27 cellular contexts compared by ENCODE assay signal in genomic region chr12:78119351-78119918, GRCh38.
A peak's percentile ranks its signal among the peaks of the same experiment; 100 is the strongest.
DNase-seq lines count a peak whose midpoint lies in the region; ATAC-seq, FAIRE-seq and TF ChIP-seq lines count a peak whose summit lies in the region.
"Had no signal": no experiment of that assay in that cellular context is flagged by ENCODE, and none has a peak within 500 bp of the region (broad histone marks: within the 10 kb centered on the region; RNA-seq: fewer than 3 reads in every experiment).

No MANE protein-coding gene starts in this region.

- CTCF ChIA-PET in mammary epithelial cell (lab: Charles Lee; ENCODE audit: low non-redundant PET) (no interaction called here), MCF 10A (lab: Yijun Ruan, JAX) (interaction anchor here (0.7 to 2.3 kb wide), 4 partner anchors 83 to 161 kb away, joined by 3 to 11 read pairs (median 5); no protein-coding TSS in a partner anchor), A673 (lab: Charles Lee) (no interaction called here)
- CTCF ChIA-PET in activated CD8-positive, alpha-beta memory T cell treated with anti-CD3 and anti-CD28 coated beads, Interleukin-2, amount 10 ng/mL, durations not matched to agents 7 days and 5 days (lab: Charles Lee) = no interaction called here

- BruUV-seq in mammary epithelial cell (replicated peaks; lab: Mats Ljungman, UMichigan) (TSS peak; percentile 23), MCF 10A (replicated peaks; lab: Mats Ljungman, UMichigan) (no TSS peak), A673 (replicated peaks; lab: Mats Ljungman, UMichigan) (no TSS peak)

- H4K20me1 ChIP-seq in mammary epithelial cell (ENCODE audit: insufficient read depth, low read length) = no peaks in the 10 kb centered on the region
- no peaks in the 10 kb centered on the region for H4K20me1 ChIP-seq in keratinocyte (ENCODE audit: control insufficient read depth, extremely low read depth, insufficient read depth, low read length)

- POLR2A ChIA-PET in MCF 10A (lab: Yijun Ruan, JAX) = no interaction called here
- POLR2A ChIA-PET in A673 (lab: Charles Lee; ENCODE audit: low non-redundant PET) = no interaction called here

- peaks cover 3% of the 10 kb centered on the region for H3K36me3 ChIP-seq in mammary epithelial cell (ENCODE audit: insufficient read depth, low read length)
- peaks cover 2 to 20% of the 10 kb centered on the region in 2 experiments for H3K36me3 ChIP-seq in keratinocyte (ENCODE audit: control insufficient read depth in 2 of 2, extremely low read depth in 1 of 2, insufficient read depth in 2 of 2, low read length in 2 of 2)
- no peaks in the 10 kb centered on the region for H3K36me3 ChIP-seq in A673 (ENCODE audit: insufficient read depth, low read length, poor library complexity, severe bottlenecking)

- peaks cover 2% of the 10 kb centered on the region for H3K9me3 Mint-ChIP-seq in MCF 10A (ENCODE audit: unreplicated experiment)
- peaks cover 2% of the 10 kb centered on the region for H3K9me3 Mint-ChIP-seq in activated CD8-positive, alpha-beta memory T cell treated with anti-CD3 and anti-CD28 coated beads, Interleukin-2, amount 10 ng/mL, durations not matched to agents 7 days and 5 days (ENCODE audit: low read depth)

- dilution Hi-C loops in mammary epithelial cell (cut with HindIII; ENCODE audit: low sequenced_read_pairs) (no loop called here), keratinocyte (cut with MboI; ENCODE audit: extremely low pct_ligation_motif_present, low sequenced_read_pairs) (no loop called here)

- H3K4me1 ChIP-seq in mammary epithelial cell (ENCODE audit: insufficient read depth, low read length) (no peaks in the 10 kb centered on the region), keratinocyte (ENCODE audit: control insufficient read depth, extremely low read depth, insufficient read depth, low read length) (peaks cover 7% of the 10 kb centered on the region), A673 (ENCODE audit: insufficient read depth, low read length, poor library complexity, severe bottlenecking) (peaks cover 14% of the 10 kb centered on the region)

- H3K4me3 ChIP-seq in mammary epithelial cell (replicated peaks in 1 of 3; ENCODE audit: insufficient read depth in 1 of 3, low read depth in 2 of 3, low read length in 3 of 3) = no peak overlapping the region
- no peak overlapping the region for H3K4me3 ChIP-seq in keratinocyte (ENCODE audit: control insufficient read depth in 2 of 3, extremely low read depth in 1 of 3, insufficient read depth in 2 of 3, low read depth in 1 of 3, low read length in 3 of 3)
- H3K4me3 ChIP-seq in A673 (ENCODE audit: low read depth, low read length, poor library complexity, severe bottlenecking) = no peak overlapping the region

- no peaks in the 10 kb centered on the region for H3K4me1 Mint-ChIP-seq in MCF 10A (ENCODE audit: insufficient read depth, unreplicated experiment)
- no peaks in the 10 kb centered on the region for H3K4me1 Mint-ChIP-seq in activated CD8-positive, alpha-beta memory T cell treated with anti-CD3 and anti-CD28 coated beads, Interleukin-2, amount 10 ng/mL, durations not matched to agents 7 days and 5 days
- H3K4me1 Mint-ChIP-seq: CD4-positive, CD25-positive, alpha-beta regulatory T cell had no signal

- H3K9me3 ChIP-seq in mammary epithelial cell (replicated peaks; ENCODE audit: insufficient read depth, low read length) (no peaks in the 10 kb centered on the region), keratinocyte (ENCODE audit: control insufficient read depth, low read depth, low read length) (no peaks in the 10 kb centered on the region), A673 (ENCODE audit: low read depth, low read length, poor library complexity, severe bottlenecking) (no peaks in the 10 kb centered on the region)
- H3K9me3 ChIP-seq: SK-N-SH had no signal

- no peaks in the 10 kb centered on the region for H3K27me3 Mint-ChIP-seq in MCF 10A (ENCODE audit: insufficient read depth, unreplicated experiment)
- H3K27me3 Mint-ChIP-seq in activated CD8-positive, alpha-beta memory T cell treated with anti-CD3 and anti-CD28 coated beads, Interleukin-2, amount 10 ng/mL, durations not matched to agents 7 days and 5 days = no peaks in the 10 kb centered on the region
- H3K27me3 Mint-ChIP-seq: CD4-positive, CD25-positive, alpha-beta regulatory T cell had no signal

- H3K4me2 ChIP-seq in mammary epithelial cell (ENCODE audit: insufficient read depth, low read depth, low read length) (no peak overlapping the region), keratinocyte (ENCODE audit: control insufficient read depth, extremely low read depth, insufficient read depth, low read depth, low read length) (peak overlapping the region; percentile 25)
- H3K4me2 ChIP-seq: SK-N-SH had no signal

- no peak overlapping the region for H3K27ac Mint-ChIP-seq in MCF 10A (ENCODE audit: low read depth, unreplicated experiment)
- no peak overlapping the region for H3K27ac Mint-ChIP-seq in activated CD8-positive, alpha-beta memory T cell treated with anti-CD3 and anti-CD28 coated beads, Interleukin-2, amount 10 ng/mL, durations not matched to agents 7 days and 5 days
- H3K27ac Mint-ChIP-seq: CD4-positive, CD25-positive, alpha-beta regulatory T cell had no signal

- no peak for FAIRE-seq in keratinocyte (lab: Jason Lieb, UNC)
- FAIRE-seq: D721Med, GM18507, HepG2 had no signal

- 76% methylated on average over 8 of the region's 12 CpGs for WGBS in mammary epithelial cell (ENCODE audit: low coverage, missing lambda C conversion rate)

- in situ Hi-C loops in mammary epithelial cell (cut with MboI; ENCODE audit: low sequenced_read_pairs in 2 of 2) = loop anchor here (10.0 to 25.0 kb wide), 2 partner anchors 107 to 115 kb away; no protein-coding TSS in a partner anchor

- intact Hi-C loops in mammary epithelial cell (cut with micrococcal nuclease) (no loop called here), MCF 10A (cut with micrococcal nuclease) (no loop called here), A673 (cut with micrococcal nuclease; ENCODE audit: unreplicated experiment) (no loop called here)

- no peaks in the 10 kb centered on the region for H3K9me1 ChIP-seq in keratinocyte (ENCODE audit: control insufficient read depth, extremely low read depth, insufficient read depth, low read length)

- H3K79me2 ChIP-seq in mammary epithelial cell (ENCODE audit: insufficient read depth, low read length) (no peaks in the 10 kb centered on the region), keratinocyte (ENCODE audit: control insufficient read depth, insufficient read depth, low read length) (no peaks in the 10 kb centered on the region)

- no peaks in the 10 kb centered on the region for H3K27me3 ChIP-seq in mammary epithelial cell (ENCODE audit: insufficient read depth, low read length)
- H3K27me3 ChIP-seq in keratinocyte (ENCODE audit: control insufficient read depth, extremely low read depth, insufficient read depth, low read length) = no peaks in the 10 kb centered on the region
- H3K27me3 ChIP-seq in A673 (replicated peaks; ENCODE audit: insufficient read depth, low read depth, low read length, poor library complexity) = no peaks in the 10 kb centered on the region

- no peak overlapping the region for H3K4me3 Mint-ChIP-seq in MCF 10A (ENCODE audit: unreplicated experiment)
- no peak overlapping the region for H3K4me3 Mint-ChIP-seq in activated CD8-positive, alpha-beta memory T cell treated with anti-CD3 and anti-CD28 coated beads, Interleukin-2, amount 10 ng/mL, durations not matched to agents 7 days and 5 days
- H3K4me3 Mint-ChIP-seq: CD4-positive, CD25-positive, alpha-beta regulatory T cell had no signal

- no peaks in the 10 kb centered on the region for H3K36me3 Mint-ChIP-seq in MCF 10A (ENCODE audit: insufficient read depth, unreplicated experiment)
- H3K36me3 Mint-ChIP-seq in activated CD8-positive, alpha-beta memory T cell treated with anti-CD3 and anti-CD28 coated beads, Interleukin-2, amount 10 ng/mL, durations not matched to agents 7 days and 5 days = no peaks in the 10 kb centered on the region
- H3K36me3 Mint-ChIP-seq: CD4-positive, CD25-positive, alpha-beta regulatory T cell had no signal

- ATAC-seq in HG03196 (IDR thresholded peaks at IDR 0.05; ENCODE audit: unreplicated experiment) = no peak
- ATAC-seq in activated CD8-positive, alpha-beta memory T cell treated with anti-CD3 and anti-CD28 coated beads, Interleukin-2, amount 10 ng/mL, durations not matched to agents 7 days and 5 days = no peak
- ATAC-seq: HepG2, Panc1 had no signal

- H3K27ac ChIP-seq in mammary epithelial cell (ENCODE audit: insufficient read depth, low read depth, low read length) = no peak overlapping the region
- no peak overlapping the region for H3K27ac ChIP-seq in keratinocyte (ENCODE audit: control insufficient read depth, insufficient read depth, low read length)
- no peak overlapping the region for H3K27ac ChIP-seq in A673 (ENCODE audit: low read depth, low read length, poor library complexity, severe bottlenecking)

- TF ChIP-seq CTCF in mammary epithelial cell (conservative IDR thresholded peaks at IDR 0.05 in 1 of 2, IDR thresholded peaks at IDR 0.05 in 1 of 2; ENCODE audit: extremely low read depth in 1 of 2, insufficient read depth in 1 of 2, low read depth in 1 of 2, low read length in 2 of 2) (no peak), MCF 10A (IDR thresholded peaks at IDR 0.05; ENCODE audit: unreplicated experiment) (no peak), keratinocyte (optimal IDR thresholded peaks at IDR 0.05 in 1 of 3, IDR thresholded peaks at IDR 0.05 in 1 of 3, conservative IDR thresholded peaks at IDR 0.05 in 1 of 3; ENCODE audit: extremely low read depth in 1 of 3, insufficient read depth in 2 of 3, low read length in 3 of 3) (no peak), A673 (conservative IDR thresholded peaks at IDR 0.05; ENCODE audit: low read depth, low read length) (no peak)

- no peak overlapping the region for H2AFZ ChIP-seq in mammary epithelial cell (ENCODE audit: low read depth, low read length)
- H2AFZ ChIP-seq in keratinocyte (ENCODE audit: control insufficient read depth, low read length) = peak overlapping the region; percentile 2

- DNase-seq in mammary epithelial cell = no peak
- no peak for DNase-seq in MCF 10A (ENCODE audit: unreplicated experiment)
- peak; percentile 31 for DNase-seq in cerebellar cortex (ENCODE audit: low spot score)
- DNase-seq in keratinocyte (ENCODE audit: low read depth, low spot score) = no peak
- no peak for DNase-seq in activated CD8-positive, alpha-beta memory T cell treated with anti-CD3 and anti-CD28 coated beads, Interleukin-2, amount 10 ng/mL, durations not matched to agents 7 days and 5 days
- no peak for DNase-seq in NCI-H1930 (lab: John Stamatoyannopoulos, UW)
- DNase-seq in A673 (ENCODE audit: low spot score) = no peak
- DNase-seq: 8988T; CD4-positive, CD25-positive, alpha-beta regulatory T cell; GOT3; HCEC 1CT; Karpas-422; MV-4-11; NCI-H1105; NCI-H1436 treated with DMSO at 0.1 percent for 48 hours; NCI-H187 treated with DMSO at 0.1 percent for 48 hours; NCI-H446 treated with DMSO at 0.1 percent for 48 hours; NCI-H526; NCI-H82; SHP77 treated with DMSO at 0.1 percent for 48 hours; SK-N-SH; SW 1271 had no signal

- H3K9ac ChIP-seq in mammary epithelial cell (ENCODE audit: insufficient read depth, low read length) (no peak overlapping the region), keratinocyte (ENCODE audit: control insufficient read depth, extremely low read depth, insufficient read depth, low read length) (no peak overlapping the region)
- H3K9ac ChIP-seq: SK-N-SH had no signal
